In the genomic region with DNA sequence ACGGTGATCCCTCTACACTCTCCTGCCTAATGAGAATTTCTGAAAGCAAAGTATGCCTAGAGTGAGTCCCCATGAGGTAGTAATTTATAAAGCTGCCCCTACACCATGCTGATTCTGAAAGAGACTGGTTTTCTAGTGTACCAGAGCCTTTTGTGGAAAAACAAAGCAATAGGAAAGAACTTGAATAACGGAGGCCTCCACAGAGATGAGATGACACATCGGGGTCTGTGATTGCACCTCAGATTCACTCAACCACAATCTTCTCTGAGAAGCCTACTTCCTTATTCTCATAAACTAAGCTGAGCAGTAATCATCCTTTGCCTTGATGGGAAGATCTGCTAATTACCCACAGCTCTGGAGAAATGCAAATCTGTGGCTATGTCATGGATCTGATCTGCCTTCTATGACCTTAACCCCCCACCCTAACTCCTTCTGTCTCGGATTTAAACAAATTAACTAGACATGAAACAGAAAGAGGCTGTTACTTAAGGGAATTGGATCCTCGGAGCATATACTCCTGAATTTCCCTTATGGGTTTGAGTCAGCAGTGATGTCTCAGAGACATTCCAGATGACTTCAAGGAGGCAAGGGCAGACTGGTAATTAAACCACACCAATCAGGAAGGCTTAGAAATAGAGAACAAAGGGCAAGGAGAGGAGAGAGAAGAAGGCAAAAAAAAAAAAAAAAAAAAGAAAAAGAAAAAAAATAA, we compare ENCODE assay signal across 12 cellular contexts.
A peak's percentile ranks its signal among the peaks of the same experiment; 100 is the strongest.
DNase-seq lines count a peak whose midpoint lies in the region; ATAC-seq and TF ChIP-seq lines count a peak whose summit lies in the region.
"Had no signal": no experiment of that assay in that cellular context is flagged by ENCODE, and none has a peak within 500 bp of the region (broad histone marks: within the 10 kb centered on the region; RNA-seq: fewer than 3 reads in every experiment).

No MANE protein-coding gene starts in this region.

- dilution Hi-C loops in IMR-90 (cut with HindIII; ENCODE audit: low sequenced_read_pairs, unreplicated experiment): no loop called here

- TF ChIP-seq POLR2A in IMR-90 (IDR thresholded peaks at IDR 0.05; ENCODE audit: low read depth, low read length) (no peak), spleen (IDR thresholded peaks at IDR 0.05) (no peak)

- H4K5ac ChIP-seq in IMR-90 (ENCODE audit: low read depth, low read length): peak overlapping the region; percentile 79; the same call in 1 of the 2 replicates

- TF ChIP-seq RAD21 in IMR-90 (IDR thresholded peaks at IDR 0.05; ENCODE audit: low read length): no peak

- H3K4me1 ChIP-seq in IMR-90 (ENCODE audit: control insufficient read depth, insufficient read depth, low read length) (peaks cover 7% of the 10 kb centered on the region), spleen (no peaks in the 10 kb centered on the region)
- H3K4me1 ChIP-seq: suprapubic skin had no signal

- ATAC-seq in GM18502 (IDR thresholded peaks at IDR 0.05; ENCODE audit: poor library complexity, unreplicated experiment) (peak; percentile 69), IMR-90 (ENCODE audit: low read depth) (peak; percentile 97), natural killer cell (peak; percentile 72 to 89 (median 81))

- H3K4me3 Mint-ChIP-seq in activated naive CD8-positive, alpha-beta T cell treated with anti-CD3 and anti-CD28 coated beads for 36 hours: no peak overlapping the region
- H3K4me3 Mint-ChIP-seq in natural killer cell: peak overlapping the region; percentile 40

- H3K4me1 Mint-ChIP-seq in activated naive CD8-positive, alpha-beta T cell treated with anti-CD3 and anti-CD28 coated beads for 36 hours: peaks cover 22% of the 10 kb centered on the region
- H3K4me1 Mint-ChIP-seq in natural killer cell: peaks cover 20 to 24% of the 10 kb centered on the region in 2 donors

- no peak overlapping the region for H2AK5ac ChIP-seq in IMR-90 (ENCODE audit: low read depth, low read length)

- H3K56ac ChIP-seq in IMR-90 (ENCODE audit: extremely low read depth, insufficient read depth, low read length): 0 out of 2 replicates have a peak overlapping the region, but pooled peaks have one; percentile 37

- H3K4ac ChIP-seq in IMR-90 (ENCODE audit: low read depth, low read length): peak overlapping the region; percentile 25; the same call in 1 of the 2 replicates

- in situ Hi-C loops in IMR-90 (cut with MboI; ENCODE audit: low sequenced_read_pairs): no loop called here

- H3K9me3 ChIP-seq in IMR-90 (ENCODE audit: control insufficient read depth, insufficient read depth, low read length) (no peaks in the 10 kb centered on the region), spleen (no peaks in the 10 kb centered on the region)
- H3K9me3 ChIP-seq: SJSA1, suprapubic skin had no signal

- peak overlapping the region; percentile 30 for H3K27ac Mint-ChIP-seq in activated naive CD8-positive, alpha-beta T cell treated with anti-CD3 and anti-CD28 coated beads for 36 hours
- H3K27ac Mint-ChIP-seq in natural killer cell: peak overlapping the region; percentile 51 to 72

- no CpG with 5 or more reads among the region's 5 CpGs for WGBS in IMR-90 (ENCODE audit: extremely low coverage in 2 of 2, insufficient read length in 1 of 2), 2 experiments
- 52 to 64% (median 53%) methylated on average over 5 of the region's 5 CpGs for WGBS in spleen, 5 donors

- peak overlapping the region; percentile 68; the same call in 1 of the 2 replicates for H3K14ac ChIP-seq in IMR-90 (replicated peaks; ENCODE audit: low read depth, low read length)

- peak overlapping the region; percentile 88 for H2BK20ac ChIP-seq in IMR-90 (ENCODE audit: low read depth, low read length)

- peak overlapping the region; percentile 34 for H2AFZ ChIP-seq in IMR-90 (replicated peaks; ENCODE audit: low read length, poor library complexity)

- H2BK5ac ChIP-seq in IMR-90 (ENCODE audit: low read depth, low read length, poor library complexity, severe bottlenecking): peak overlapping the region; percentile 56

- peak overlapping the region; percentile 85 for H2BK120ac ChIP-seq in IMR-90 (ENCODE audit: low read depth, low read length)

- H3K27ac ChIP-seq in IMR-90 (ENCODE audit: insufficient read depth, low read length): no peak overlapping the region
- H3K27ac ChIP-seq in spleen: no peak overlapping the region
- H3K27ac ChIP-seq: SJSA1, suprapubic skin had no signal

- peaks cover 4% of the 10 kb centered on the region for H3K9me1 ChIP-seq in IMR-90 (ENCODE audit: insufficient read depth, low read length)

- CTCF ChIA-PET in IMR-90 (lab: Yijun Ruan, JAX): interaction anchor here (0.6 kb wide), 1 partner anchor 1960 kb away, joined by 3 read pairs; no protein-coding TSS in a partner anchor

- H4K91ac ChIP-seq in IMR-90 (ENCODE audit: insufficient read depth, low read depth, low read length): peak overlapping the region; percentile 15; the same call in 1 of the 2 replicates

- no peak overlapping the region for H2AK9ac ChIP-seq in IMR-90 (replicated peaks; ENCODE audit: low read depth, low read length, poor library complexity)

- no peaks in the 10 kb centered on the region for H3K79me1 ChIP-seq in IMR-90 (ENCODE audit: low read depth in 1 of 2, low read length in 2 of 2)

- no TSS peak for BruUV-seq in IMR-90 (replicated peaks; lab: Mats Ljungman, UMichigan)

- H3K27me3 ChIP-seq in IMR-90 (ENCODE audit: control insufficient read depth, insufficient read depth, low read length) (no peaks in the 10 kb centered on the region), spleen (replicated peaks in 1 of 7) (no peaks in the 10 kb centered on the region)
- H3K27me3 ChIP-seq: SJSA1, suprapubic skin had no signal

- intact Hi-C loops in IMR-90 (cut with micrococcal nuclease): no loop called here
- intact Hi-C loops in natural killer cell (cut with micrococcal nuclease): no loop called here
- intact Hi-C loops in spleen (cut with DNase I; ENCODE audit: low total_unique reads): no loop called here
- intact Hi-C loops in posterior vena cava (cut with DNase I): no loop called here

- peak; percentile 92 for DNase-seq in IMR-90
- DNase-seq in activated naive CD8-positive, alpha-beta T cell treated with anti-CD3 and anti-CD28 coated beads for 36 hours: peak; percentile 8
- DNase-seq in natural killer cell: no peak
- DNase-seq in NCI-H2029 (lab: John Stamatoyannopoulos, UW): no peak
- no peak for DNase-seq in spleen
- no peak for DNase-seq in posterior vena cava (ENCODE audit: low spot score)
- DNase-seq: effector memory CD4-positive, alpha-beta T cell; NCI-H1417 treated with DMSO at 0.1 percent for 48 hours had no signal

- POLR2A ChIA-PET in IMR-90 (lab: Charles Lee; ENCODE audit: unreplicated experiment): no interaction called here

- H3K36me3 ChIP-seq in IMR-90 (ENCODE audit: control insufficient read depth, insufficient read depth, low read length) (no peaks in the 10 kb centered on the region), spleen (no peaks in the 10 kb centered on the region)
- H3K36me3 ChIP-seq: SJSA1, suprapubic skin had no signal

- TF ChIP-seq CTCF in IMR-90 (conservative IDR thresholded peaks at IDR 0.05; ENCODE audit: low read depth, low read length) (no peak), natural killer cell (IDR thresholded peaks at IDR 0.05) (no peak), spleen (IDR thresholded peaks at IDR 0.05 in 8 of 11, conservative IDR thresholded peaks at IDR 0.05 in 3 of 11) (no peak)

- peak overlapping the region; percentile 96; the same call in 1 of the 2 replicates for H3K18ac ChIP-seq in IMR-90 (ENCODE audit: low read depth, low read length)

- peak overlapping the region; percentile 7 to 65; a peak in 2 of 4 replicates for H4K8ac ChIP-seq in IMR-90 (ENCODE audit: low read depth in 2 of 2, low read length in 2 of 2)

- no peak overlapping the region for H3K9ac ChIP-seq in IMR-90 (ENCODE audit: low read depth, low read length)

- H3K36me3 Mint-ChIP-seq in activated naive CD8-positive, alpha-beta T cell treated with anti-CD3 and anti-CD28 coated beads for 36 hours: no peaks in the 10 kb centered on the region
- no peaks in the 10 kb centered on the region for H3K36me3 Mint-ChIP-seq in natural killer cell

- peak overlapping the region; percentile 44 for H3K23ac ChIP-seq in IMR-90 (ENCODE audit: low read depth, low read length)

- peak overlapping the region; percentile 11; the same call in 1 of the 3 replicates for H2BK15ac ChIP-seq in IMR-90 (ENCODE audit: low read depth, low read length)

- peak overlapping the region; percentile 37; the same call in 1 of the 2 replicates for H3K4me3 ChIP-seq in IMR-90 (ENCODE audit: insufficient read depth, low read depth, low read length)
- no peak overlapping the region for H3K4me3 ChIP-seq in spleen
- H3K4me3 ChIP-seq: SJSA1, skin epidermis, suprapubic skin had no signal

- no peaks in the 10 kb centered on the region for H3K9me3 Mint-ChIP-seq in activated naive CD8-positive, alpha-beta T cell treated with anti-CD3 and anti-CD28 coated beads for 36 hours
- H3K9me3 Mint-ChIP-seq in natural killer cell: no peaks in the 10 kb centered on the region

- H3K4me2 ChIP-seq in IMR-90 (ENCODE audit: low read depth, low read length): peak overlapping the region; percentile 98; the same call in 1 of the 2 replicates

- no peaks in the 10 kb centered on the region for H4K20me1 ChIP-seq in IMR-90 (ENCODE audit: insufficient read depth, low read length)

- no peaks in the 10 kb centered on the region for H3K27me3 Mint-ChIP-seq in activated naive CD8-positive, alpha-beta T cell treated with anti-CD3 and anti-CD28 coated beads for 36 hours
- H3K27me3 Mint-ChIP-seq in natural killer cell (ENCODE audit: low read depth in 2 of 2): no peaks in the 10 kb centered on the region

TF ChIP-seq in IMR-90, 13 proteins besides CTCF, POLR2A, EP300 and RAD21 (continues in another document):
- TF ChIP-seq MAZ (IDR thresholded peaks at IDR 0.05; ENCODE audit: borderline replicate concordance, low read depth, low read length) (no peak), CHD1 (IDR thresholded peaks at IDR 0.05; ENCODE audit: low read depth, low read length) (no peak), BHLHE40 (IDR thresholded peaks at IDR 0.05; ENCODE audit: low read depth, low read length) (no peak), CEBPB (IDR thresholded peaks at IDR 0.05; ENCODE audit: low read depth, low read length) (peak; percentile 21; the same call in 1 of the 2 replicates), SMC3 (IDR thresholded peaks at IDR 0.05; ENCODE audit: low read depth, low read length) (no peak), FOS (IDR thresholded peaks at IDR 0.05; ENCODE audit: low read depth, low read length) (peak; percentile 18; the same call in 1 of the 2 replicates), RCOR1 (IDR thresholded peaks at IDR 0.05; ENCODE audit: insufficient replicate concordance, low read length) (no peak), RFX5 (IDR thresholded peaks at IDR 0.05; ENCODE audit: low read depth, low read length) (no peak), MAFK (IDR thresholded peaks at IDR 0.05; ENCODE audit: low read depth, low read length) (no peak)

Comparison
In these comparisons a context has a peak if more than half of its experiments do, and no peak if none do; other contexts are left out.
1. DNase-seq: peak in IMR-90 (single experiment) and activated naive CD8-positive, alpha-beta T cell treated with anti-CD3 and anti-CD28 coated beads for 36 hours (single experiment); none in natural killer cell (single experiment), NCI-H2029 (single experiment), spleen (single experiment) and posterior vena cava (single experiment).
2. Peak in every context shown above with its lines, with median percentiles within 50 percentile points of each other: ATAC-seq.